Comparison of ENCODE assay signal across 17 cellular contexts in genomic region chr18:23021625-23022024, GRCh38.
"Had no signal": no experiment of that assay in that cellular context is flagged by ENCODE, and none has a peak within 500 bp of the region (broad histone marks: within the 10 kb centered on the region; RNA-seq: fewer than 3 reads in every experiment).

No MANE protein-coding gene starts in this region.

- H3K27me3 ChIP-seq: cardiac muscle cell, heart right ventricle, sigmoid colon, upper lobe of left lung had no signal

- H3K27me3 Mint-ChIP-seq: naive thymus-derived CD4-positive, alpha-beta T cell; progenitor cell of endocrine pancreas had no signal

- H3K4me1 ChIP-seq: lower lobe of right lung, sigmoid colon had no signal

- H3K9me3 ChIP-seq: heart right ventricle, lower lobe of right lung, sigmoid colon, upper lobe of left lung had no signal

- DNase-seq: activated CD4-positive, alpha-beta T cell treated with anti-CD3 and anti-CD28 coated beads for 1 hour; activated gamma-delta T cell; activated T-cell treated with anti-CD3 and anti-CD28 coated beads for 4 hours; heart right ventricle; kidney; lower lobe of right lung; mesendoderm; retina; sigmoid colon; stimulated activated CD4-positive, alpha-beta T cell treated with anti-CD3 and anti-CD28 coated beads, Interleukin-2, amount 100 ng/mL, for 48 hours; stimulated activated CD8-positive, alpha-beta memory T cell treated with anti-CD3 and anti-CD28 coated beads, Interleukin-4, amount 100 ng/mL, for 48 hours; stimulated activated naive CD4-positive, alpha-beta T cell; upper lobe of left lung; WERI-Rb-1 had no signal

- ATAC-seq: heart right ventricle; naive thymus-derived CD4-positive, alpha-beta T cell had no signal

- H3K27ac ChIP-seq: cardiac muscle cell, heart right ventricle, lower lobe of right lung, sigmoid colon, upper lobe of left lung, WERI-Rb-1 had no signal

- H3K4me3 ChIP-seq: cardiac muscle cell, heart right ventricle, lower lobe of right lung, sigmoid colon had no signal

- H3K9me3 Mint-ChIP-seq: naive thymus-derived CD4-positive, alpha-beta T cell had no signal
